11 cellular contexts compared by ENCODE assay signal in genomic region chr5:77168884-77169254, GRCh38. TPM values are rescaled to one million over a fixed set of nuclear protein-coding genes. Genes with fewer than 3 reads are reported as not detected.
DNase-seq lines count a peak whose midpoint lies in the region; ATAC-seq and TF ChIP-seq lines count a peak whose summit lies in the region.
"Had no signal": no experiment of that assay in that cellular context is flagged by ENCODE, and none has a peak within 500 bp of the region (broad histone marks: within the 10 kb centered on the region; RNA-seq: fewer than 3 reads in every experiment).

No MANE protein-coding gene starts in this region.

- H3K4me3 Mint-ChIP-seq in naive thymus-derived CD8-positive, alpha-beta T cell = no peak overlapping the region
- H3K4me3 Mint-ChIP-seq: stimulated activated naive B cell treated with anti-CD40 and anti-IgM and Interleukin-4, amounts not matched to agents 10 μg/mL and 1 μg/mL and 100 μg/mL, for 72 hours had no signal

- ATAC-seq in right cardiac atrium (peak in 1 of 2 donors; percentile 3), upper lobe of right lung (peak; percentile 33), HG02610 (IDR thresholded peaks at IDR 0.05; ENCODE audit: unreplicated experiment) (no peak)
- no peak for ATAC-seq in naive thymus-derived CD8-positive, alpha-beta T cell
- ATAC-seq: stimulated activated naive B cell treated with anti-CD40 and anti-IgM and Interleukin-4, amounts not matched to agents 10 μg/mL and 1 μg/mL and 100 μg/mL, for 72 hours had no signal

- peak overlapping the region in 1 of 10 donors; percentile 18 for H3K27ac Mint-ChIP-seq in naive thymus-derived CD8-positive, alpha-beta T cell
- H3K27ac Mint-ChIP-seq: stimulated activated naive B cell treated with anti-CD40 and anti-IgM and Interleukin-4, amounts not matched to agents 10 μg/mL and 1 μg/mL and 100 μg/mL, for 72 hours had no signal

- no peaks in the 10 kb centered on the region for H3K36me3 Mint-ChIP-seq in naive thymus-derived CD8-positive, alpha-beta T cell
- H3K36me3 Mint-ChIP-seq: stimulated activated naive B cell treated with anti-CD40 and anti-IgM and Interleukin-4, amounts not matched to agents 10 μg/mL and 1 μg/mL and 100 μg/mL, for 72 hours had no signal

- H3K4me3 ChIP-seq in SJCRH30 (peak overlapping the region; percentile 43), right cardiac atrium (ENCODE audit: low read length) (no peak overlapping the region), upper lobe of right lung (no peak overlapping the region)

- DNase-seq in SIG-M5 treated with dmso at 0.1 percent for 504 hours (lab: John Stamatoyannopoulos, UW; ENCODE audit: unreplicated experiment) = peak; percentile 65
- no peak for DNase-seq in SIG-M5 (lab: John Stamatoyannopoulos, UW)
- DNase-seq in SJCRH30 = peak in 1 of 2 experiments; percentile 37
- DNase-seq in right cardiac atrium = peak; percentile 41 to 76 (median 73)
- DNase-seq in upper lobe of right lung = peak; percentile 66
- DNase-seq in NCI-H1092 treated with DMSO at 0.1 percent for 48 hours (lab: John Stamatoyannopoulos, UW) = no peak
- DNase-seq in naive thymus-derived CD8-positive, alpha-beta T cell = no peak
- DNase-seq: MV-4-11; stimulated activated naive B cell treated with anti-CD40 and anti-IgM and Interleukin-4, amounts not matched to agents 10 μg/mL and 1 μg/mL and 100 μg/mL, for 72 hours had no signal

- intact Hi-C loops in right cardiac atrium (cut with DNase I) = no loop called here
- intact Hi-C loops in upper lobe of right lung (cut with DNase I) = no loop called here

- TF ChIP-seq CTCF in upper lobe of right lung (IDR thresholded peaks at IDR 0.05) = no peak

- H3K4me1 ChIP-seq in SJCRH30 (peaks cover 18% of the 10 kb centered on the region; the same call in 1 of the 2 replicates), right cardiac atrium (ENCODE audit: control insufficient read depth, insufficient read depth, low read length) (peaks cover 15% of the 10 kb centered on the region), upper lobe of right lung (peaks cover 12% of the 10 kb centered on the region)

- H3K4me1 Mint-ChIP-seq in naive thymus-derived CD8-positive, alpha-beta T cell = no peaks in the 10 kb centered on the region
- H3K4me1 Mint-ChIP-seq: stimulated activated naive B cell treated with anti-CD40 and anti-IgM and Interleukin-4, amounts not matched to agents 10 μg/mL and 1 μg/mL and 100 μg/mL, for 72 hours had no signal

- WGBS in right cardiac atrium = 42% methylated on average over 3 of the region's 3 CpGs

- POLR2A ChIA-PET in naive thymus-derived CD8-positive, alpha-beta T cell (lab: Charles Lee) = no interaction called here

- H3K9me3 ChIP-seq in SJCRH30 (replicated peaks) (no peaks in the 10 kb centered on the region), right cardiac atrium (ENCODE audit: control insufficient read depth, low read length) (no peaks in the 10 kb centered on the region), upper lobe of right lung (no peaks in the 10 kb centered on the region)

- H3K9me3 Mint-ChIP-seq in naive thymus-derived CD8-positive, alpha-beta T cell = no peaks in the 10 kb centered on the region
- H3K9me3 Mint-ChIP-seq: stimulated activated naive B cell treated with anti-CD40 and anti-IgM and Interleukin-4, amounts not matched to agents 10 μg/mL and 1 μg/mL and 100 μg/mL, for 72 hours had no signal

- H3K27me3 Mint-ChIP-seq in naive thymus-derived CD8-positive, alpha-beta T cell = peaks cover 7 to 12% (median 11%) of the 10 kb centered on the region in 5 donors

- H3K27me3 ChIP-seq in SJCRH30 (no peaks in the 10 kb centered on the region), right cardiac atrium (ENCODE audit: control insufficient read depth, insufficient read depth) (no peaks in the 10 kb centered on the region), upper lobe of right lung (no peaks in the 10 kb centered on the region)

- H3K27ac ChIP-seq in SJCRH30 = no peak overlapping the region
- peak overlapping the region; percentile 79 for H3K27ac ChIP-seq in right cardiac atrium (ENCODE audit: low read length)
- H3K27ac ChIP-seq in upper lobe of right lung = no peak overlapping the region

- H3K36me3 ChIP-seq in SJCRH30 (no peaks in the 10 kb centered on the region), upper lobe of right lung (no peaks in the 10 kb centered on the region)

RNA-seq across cellular contexts. Expression of gene PDE8B, which starts 41.6 kb away (rescaled TPM):
- total RNA-seq in SJCRH30 (2014; rRNA removed; shearing (Covaris generic)) = 0.10 and 0.22 TPM in 2 replicates
- total RNA-seq in right cardiac atrium = 10 to 100 TPM; 35.8 to 71.2 (median 46.5) TPM
- 15.1 TPM for polyA plus RNA-seq in right cardiac atrium
- total RNA-seq in upper lobe of right lung = 4.9 TPM
- under 1 TPM in 1 of 2 experiments, not detected in 1; 0.52 TPM for total RNA-seq in naive thymus-derived CD8-positive, alpha-beta T cell
- polyA plus RNA-seq in naive thymus-derived CD8-positive, alpha-beta T cell = under 1 TPM; 0.03 to 0.16 (median 0.08) TPM
- total RNA-seq: activated CD8-positive, alpha-beta memory T cell treated with anti-CD3 and anti-CD28 coated beads for 36 hours had no signal

Comparison
In these comparisons a context has a peak if more than half of its experiments do, and no peak if none do; other contexts are left out.
1. DNase-seq: peak in SIG-M5 treated with dmso at 0.1 percent for 504 hours (single experiment), right cardiac atrium (3 of 3) and upper lobe of right lung (single experiment); none in SIG-M5 (single experiment), NCI-H1092 treated with DMSO at 0.1 percent for 48 hours (single experiment) and naive thymus-derived CD8-positive, alpha-beta T cell (0 of 10).